ENCODE assay signal across 15 cellular contexts in genomic region chr2:64426191-64426952, GRCh38. TPM values are rescaled to one million over a fixed set of nuclear protein-coding genes. Genes with fewer than 3 reads are reported as not detected.
DNase-seq lines count a peak whose midpoint lies in the region; ATAC-seq and TF ChIP-seq lines count a peak whose summit lies in the region.
"Had no signal": no experiment of that assay in that cellular context is flagged by ENCODE, and none has a peak within 500 bp of the region (broad histone marks: within the 10 kb centered on the region; RNA-seq: fewer than 3 reads in every experiment).

No MANE protein-coding gene starts in this region.

- peak overlapping the region; percentile 14 for H3K4me2 ChIP-seq in hepatocyte

- TF ChIP-seq POLR2A in transverse colon (IDR thresholded peaks at IDR 0.05) = no peak

- no peak overlapping the region for H2AFZ ChIP-seq in hepatocyte

- H3K79me2 ChIP-seq in hepatocyte = no peaks in the 10 kb centered on the region

- in situ Hi-C loops in transverse colon (cut with MboI; ENCODE audit: low pct_ligation_motif_present in 1 of 4, low pct_unique_long_range_greater_than_20kb in 1 of 4, low sequenced_read_pairs in 3 of 4) = no loop called here

- 67% methylated on average over 5 of the region's 5 CpGs for WGBS in hepatocyte (ENCODE audit: low lambda C conversion rate, missing lambda C conversion rate)
- WGBS in transverse colon (ENCODE audit: low coverage in 1 of 2), 2 donors = 49 to 51% methylated on average over 4 to 5 of the region's 5 CpGs
- WGBS in aorta, 2 donors = 30 to 53% methylated on average over 5 of the region's 5 CpGs

- H3K9me2 ChIP-seq in hepatocyte (replicated peaks; ENCODE audit: insufficient read depth) = no peaks in the 10 kb centered on the region

- peak; percentile 60; the same call in 2 of the 3 replicates for ATAC-seq in SK-N-SH treated with all-trans-retinoic acid at 6 μM for 48 hours
- ATAC-seq in aorta (ENCODE audit: low FRiP score) = no peak
- ATAC-seq: left ventricle myocardium superior; stimulated activated naive CD8-positive, alpha-beta T cell treated with anti-CD3 and anti-CD28 coated beads, Interleukin-15, Interleukin-2, amounts not matched to agents 100 U/mL and 50 U/mL, for 24 hours had no signal

- H3K9me3 ChIP-seq in hepatocyte (ENCODE audit: low read depth) (no peaks in the 10 kb centered on the region), transverse colon (no peaks in the 10 kb centered on the region), aorta (ENCODE audit: control insufficient read depth, low read length) (no peaks in the 10 kb centered on the region)
- H3K9me3 ChIP-seq: HAP-1, sigmoid colon had no signal

- no peak for TF ChIP-seq EP300 in transverse colon (IDR thresholded peaks at IDR 0.05; ENCODE audit: low read depth)

- TF ChIP-seq CTCF in hepatocyte (IDR thresholded peaks at IDR 0.05; ENCODE audit: poor library complexity) (no peak), transverse colon (IDR thresholded peaks at IDR 0.05) (no peak)

- H3K27ac ChIP-seq in hepatocyte (no peak overlapping the region), transverse colon (peak overlapping the region in 3 of 4 donors; percentile 25 to 46 (median 28)), aorta (ENCODE audit: low read depth in 1 of 2, low read length in 2 of 2) (no peak overlapping the region)
- H3K27ac ChIP-seq: sigmoid colon had no signal

- peak; percentile 12 for DNase-seq in NCI-H2107 treated with DMSO at 0.1 percent for 48 hours (lab: John Stamatoyannopoulos, UW; ENCODE audit: unreplicated experiment)
- no peak for DNase-seq in NCI-H2107 (lab: John Stamatoyannopoulos, UW)
- no peak for DNase-seq in hepatocyte (ENCODE audit: low spot score)
- no peak for DNase-seq in transverse colon
- no peak for DNase-seq in aorta
- no peak for DNase-seq in cardiac septum (ENCODE audit: low spot score)
- DNase-seq in middle frontal gyrus (ENCODE audit: extremely low spot score, low spot score) = no peak
- DNase-seq: activated effector memory CD4-positive, alpha-beta T cell treated with Interleukin-2 at 50 U/mL for 16 hours; endodermal cell; left ventricle myocardium superior; NCI-H2081 treated with DMSO at 0.1 percent for 48 hours; sigmoid colon; stimulated activated naive CD8-positive, alpha-beta T cell treated with anti-CD3 and anti-CD28 coated beads, Interleukin-15, Interleukin-2, amounts not matched to agents 100 U/mL and 50 U/mL, for 24 hours had no signal

- no peak overlapping the region for H3K4me3 ChIP-seq in hepatocyte
- no peak overlapping the region for H3K4me3 ChIP-seq in transverse colon
- H3K4me3 ChIP-seq in aorta (ENCODE audit: low read length in 2 of 2) = no peak overlapping the region
- H3K4me3 ChIP-seq: HAP-1, sigmoid colon had no signal

- H3K27me3 ChIP-seq in hepatocyte (no peaks in the 10 kb centered on the region), transverse colon (no peaks in the 10 kb centered on the region), aorta (ENCODE audit: control insufficient read depth in 1 of 2, insufficient read depth in 2 of 2, low read length in 1 of 2) (no peaks in the 10 kb centered on the region)
- H3K27me3 ChIP-seq: sigmoid colon had no signal

- H4K20me1 ChIP-seq in hepatocyte (ENCODE audit: insufficient read depth, poor library complexity, severe bottlenecking) = no peaks in the 10 kb centered on the region

- intact Hi-C loops in transverse colon (cut with DNase I; ENCODE audit: low total_unique reads) (no loop called here), aorta (cut with DNase I) (no loop called here), cardiac septum (cut with DNase I) (no loop called here)

- H3K4me1 ChIP-seq in hepatocyte (ENCODE audit: insufficient read depth) (peaks cover 9% of the 10 kb centered on the region), transverse colon (peaks cover 0 to 28% (median 15%) of the 10 kb centered on the region in 4 donors), aorta (ENCODE audit: control insufficient read depth in 1 of 2, insufficient read depth in 2 of 2, low read length in 2 of 2) (no peaks in the 10 kb centered on the region)
- H3K4me1 ChIP-seq: sigmoid colon had no signal

- H3K36me3 ChIP-seq in hepatocyte (replicated peaks; ENCODE audit: insufficient read depth, low read depth) = no peaks in the 10 kb centered on the region
- no peaks in the 10 kb centered on the region for H3K36me3 ChIP-seq in transverse colon
- H3K36me3 ChIP-seq in aorta (ENCODE audit: control insufficient read depth in 1 of 2, insufficient read depth in 2 of 2, low read length in 1 of 2) = no peaks in the 10 kb centered on the region
- H3K36me3 ChIP-seq: HAP-1, sigmoid colon had no signal

TF ChIP-seq in SK-N-SH treated with all-trans-retinoic acid at 6 μM for 48 hours, 23 proteins besides CTCF, POLR2A, EP300 and RAD21:
- TF ChIP-seq SNAI2 (CRISPR knock-in tag; IDR thresholded peaks at IDR 0.05) (no peak), CSRNP3 (CRISPR knock-in tag; IDR thresholded peaks at IDR 0.05) (no peak)

RNA-seq across cellular contexts. Expression of gene LGALSL, which starts 27.6 kb away (rescaled TPM):
- 28.1 and 30.7 TPM in 2 replicates for total RNA-seq in hepatocyte
- 27.9 and 44.6 TPM in 2 replicates for polyA plus RNA-seq in hepatocyte
- total RNA-seq in transverse colon = 10 to 100 TPM; 13.1 to 30.7 (median 18.1) TPM
- 10 to 100 TPM; 18.5 to 26.8 TPM for total RNA-seq in aorta
- 10 to 100 TPM; 19.1 to 19.8 TPM for polyA plus RNA-seq in aorta
- 13.1 TPM for total RNA-seq in cardiac septum

Comparison
In these comparisons a context has a peak if more than half of its experiments do, and no peak if none do; other contexts are left out.
1. H3K27ac ChIP-seq: peak in transverse colon (3 of 4); none in hepatocyte (single experiment) and aorta (0 of 2).